8 cellular contexts compared by ENCODE assay signal in the genomic region with DNA sequence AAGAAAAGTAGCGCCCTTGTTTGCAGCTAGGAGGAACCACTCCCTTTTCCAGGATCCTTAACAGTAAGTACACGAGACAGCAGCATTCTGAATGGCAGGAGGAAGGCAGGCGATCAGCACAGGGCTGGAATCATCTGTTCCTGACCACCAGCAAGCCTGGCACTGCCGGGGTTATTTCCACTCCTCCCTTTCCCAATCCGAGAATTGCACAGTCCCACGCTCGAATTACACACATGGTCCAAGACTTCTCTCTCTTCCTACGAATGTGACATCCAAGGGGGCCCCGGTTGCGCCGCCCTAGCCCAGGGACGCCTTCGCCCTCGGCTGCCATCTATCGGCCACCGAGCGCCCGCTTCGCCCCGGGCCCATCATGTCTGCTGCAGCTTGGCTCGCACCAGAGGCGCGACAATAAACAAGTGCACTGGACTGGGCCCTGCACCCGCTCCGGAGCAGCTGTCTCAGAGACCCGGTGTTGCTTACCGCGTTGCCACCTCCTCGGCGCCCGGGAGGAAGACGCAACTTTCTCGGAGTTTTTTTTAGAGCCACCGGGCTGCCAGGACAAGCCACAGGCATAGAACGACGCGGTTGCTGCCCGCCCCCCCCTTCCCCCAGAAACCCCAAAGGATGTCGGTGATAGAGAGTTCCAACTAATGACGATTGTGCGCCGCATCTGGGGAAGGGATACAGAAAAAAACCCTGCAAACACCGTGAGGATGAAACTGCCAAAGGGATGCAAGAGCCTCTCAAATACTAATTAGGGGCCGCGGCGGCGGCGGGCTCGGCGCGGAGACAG. TPM values are rescaled to one million over a fixed set of nuclear protein-coding genes. Genes with fewer than 3 reads are reported as not detected.
DNase-seq lines count a peak whose midpoint lies in the region; ATAC-seq and TF ChIP-seq lines count a peak whose summit lies in the region.

Gene SLITRK5, plus strand, starts transcription at position 341 of the 793 bp plus-strand sequence. CDS start 4,018 bp downstream, outside the sequence.

- H3K4me1 Mint-ChIP-seq in activated T-helper 2 cell treated with anti-CD3 and anti-CD28 coated beads, Interferon-gamma antibody, Interleukin-2, Interleukin-4, amounts not matched to agents 10 μg/mL and 5 μg/mL and 100 μg/mL, durations not matched to agents 14 hours and 24 hours and 36 hours (ENCODE audit: low read depth) = peaks cover 7% of the 10 kb centered on the region

- H3K9me3 ChIP-seq in OCI-LY7 (ENCODE audit: low read length) (no peaks in the 10 kb centered on the region), neural cell (ENCODE audit: low read length) (peaks cover 6% of the 10 kb centered on the region)

- H3K27ac ChIP-seq in OCI-LY7 (ENCODE audit: low read depth, low read length, poor library complexity, severe bottlenecking) = peak within 1 kb of the TSS; percentile 91
- peak within 1 kb of the TSS; percentile 45 for H3K27ac ChIP-seq in neural cell (ENCODE audit: low read length)
- H3K27ac ChIP-seq in temporal lobe (ENCODE audit: low read depth, low read length) = peak within 1 kb of the TSS; percentile 56

- no peak within 1 kb of the TSS for H3K27ac Mint-ChIP-seq in activated T-helper 2 cell treated with anti-CD3 and anti-CD28 coated beads, Interferon-gamma antibody, Interleukin-2, Interleukin-4, amounts not matched to agents 10 μg/mL and 5 μg/mL and 100 μg/mL, durations not matched to agents 14 hours and 24 hours and 36 hours

- peaks cover 28% of the 10 kb centered on the region for H3K79me2 ChIP-seq in OCI-LY7 (ENCODE audit: insufficient read depth, low read depth, low read length)
- H3K79me2 ChIP-seq in neural cell (replicated peaks; ENCODE audit: insufficient read depth, low read length) = no peaks in the 10 kb centered on the region

- TF ChIP-seq RAD21 in neural cell (conservative IDR thresholded peaks at IDR 0.05) = peak; percentile 71

- TF ChIP-seq EP300 in neural cell (conservative IDR thresholded peaks at IDR 0.05; ENCODE audit: poor library complexity, severe bottlenecking) = peak; percentile 18

- H4K20me1 ChIP-seq in OCI-LY7 (ENCODE audit: insufficient read depth, low read length) (no peaks in the 10 kb centered on the region), neural cell (ENCODE audit: insufficient read depth) (no peaks in the 10 kb centered on the region)

- H3K4me3 ChIP-seq in OCI-LY7 (ENCODE audit: low read depth, low read length, poor library complexity, severe bottlenecking) (peak within 1 kb of the TSS; percentile 79), fibroblast of villous mesenchyme (ENCODE audit: low read depth, low read length) (peak within 1 kb of the TSS; percentile 44), neural cell (ENCODE audit: low read length) (peak within 1 kb of the TSS; percentile 93)

- POLR2A ChIA-PET in OCI-LY7 (lab: Charles Lee) = interaction anchor here (0.7 to 2.0 kb wide), 5 partner anchors 9 to 413 kb away, joined by 3 to 6 read pairs (median 3); no protein-coding TSS in a partner anchor

- peak; percentile 82 for ATAC-seq in HG03575 (IDR thresholded peaks at IDR 0.05; ENCODE audit: extremely low read depth, insufficient number of reproducible peaks, low FRiP score, unreplicated experiment)

- H3K27me3 ChIP-seq in neural cell (ENCODE audit: insufficient read depth, low read depth, low read length) = peaks cover 11% of the 10 kb centered on the region

- CTCF ChIA-PET in OCI-LY7 (lab: Charles Lee; ENCODE audit: unreplicated experiment) = interaction anchor here (1.1 to 1.6 kb wide), 2 partner anchors 19 to 253 kb away, joined by 3 read pairs; no protein-coding TSS in a partner anchor

- peak within 1 kb of the TSS; percentile 80 for H3K4me2 ChIP-seq in OCI-LY7 (ENCODE audit: low read length)
- peak within 1 kb of the TSS; percentile 43 for H3K4me2 ChIP-seq in neural cell (ENCODE audit: low read length)

- no peaks in the 10 kb centered on the region for H3K9me3 Mint-ChIP-seq in activated T-helper 2 cell treated with anti-CD3 and anti-CD28 coated beads, Interferon-gamma antibody, Interleukin-2, Interleukin-4, amounts not matched to agents 10 μg/mL and 5 μg/mL and 100 μg/mL, durations not matched to agents 14 hours and 24 hours and 36 hours

- intact Hi-C loops in OCI-LY7 (cut with micrococcal nuclease; ENCODE audit: unreplicated experiment) = loop anchor here (2.0 to 5.0 kb wide), 4 partner anchors 106 to 800 kb away; no protein-coding TSS in a partner anchor
- intact Hi-C loops in activated T-helper 2 cell treated with anti-CD3 and anti-CD28 coated beads, Interferon-gamma antibody, Interleukin-2, Interleukin-4, amounts not matched to agents 10 μg/mL and 5 μg/mL and 100 μg/mL, durations not matched to agents 14 hours and 24 hours and 36 hours (cut with micrococcal nuclease) = no loop called here

- peak within 1 kb of the TSS; percentile 60 for H3K4me3 Mint-ChIP-seq in activated T-helper 2 cell treated with anti-CD3 and anti-CD28 coated beads, Interferon-gamma antibody, Interleukin-2, Interleukin-4, amounts not matched to agents 10 μg/mL and 5 μg/mL and 100 μg/mL, durations not matched to agents 14 hours and 24 hours and 36 hours (ENCODE audit: low read depth)

- H2AFZ ChIP-seq in OCI-LY7 (ENCODE audit: low read length) (peak within 1 kb of the TSS; percentile 72), neural cell (ENCODE audit: low read depth, low read length) (peak within 1 kb of the TSS; percentile 74)

- H3K27me3 Mint-ChIP-seq in activated T-helper 2 cell treated with anti-CD3 and anti-CD28 coated beads, Interferon-gamma antibody, Interleukin-2, Interleukin-4, amounts not matched to agents 10 μg/mL and 5 μg/mL and 100 μg/mL, durations not matched to agents 14 hours and 24 hours and 36 hours (ENCODE audit: low read depth) = peaks cover 32% of the 10 kb centered on the region

- H3K9ac ChIP-seq in neural cell (ENCODE audit: low read length) = peak within 1 kb of the TSS; percentile 70

- BruUV-seq in OCI-LY7 (replicated peaks; lab: Mats Ljungman, UMichigan) = no TSS peak

- H3F3A ChIP-seq in neural cell (ENCODE audit: insufficient read depth, low read length, poor library complexity, severe bottlenecking) = peaks cover 7% of the 10 kb centered on the region

- H3K4me1 ChIP-seq in OCI-LY7 (ENCODE audit: insufficient read depth, low read length, poor library complexity, severe bottlenecking) = peaks cover 26% of the 10 kb centered on the region

- H3K36me3 ChIP-seq in OCI-LY7 (ENCODE audit: insufficient read depth, low read length) (peaks cover 11% of the 10 kb centered on the region), neural cell (ENCODE audit: insufficient read depth, low read length) (peaks cover 7% of the 10 kb centered on the region)

- no peaks in the 10 kb centered on the region for H3K9me2 ChIP-seq in OCI-LY7 (ENCODE audit: insufficient read depth, low read length)
- no peaks in the 10 kb centered on the region for H3K9me2 ChIP-seq in neural cell (ENCODE audit: insufficient read depth, low read length)

- peak; percentile 84 for TF ChIP-seq CTCF in GM20000 (IDR thresholded peaks at IDR 0.05; ENCODE audit: extremely low read depth, missing control alignments)
- TF ChIP-seq CTCF in OCI-LY7 (conservative IDR thresholded peaks at IDR 0.05; ENCODE audit: low read length) = peak; percentile 97
- TF ChIP-seq CTCF in fibroblast of villous mesenchyme (IDR thresholded peaks at IDR 0.05; ENCODE audit: insufficient read depth, low read depth, low read length) = peak; percentile 67
- peak; percentile 96 for TF ChIP-seq CTCF in neural cell (IDR thresholded peaks at IDR 0.05; ENCODE audit: poor library complexity, severe bottlenecking)

- DNase-seq in COLO668 (lab: John Stamatoyannopoulos, UW; ENCODE audit: unreplicated experiment) (peak; percentile 95), GM20000 (ENCODE audit: low spot score) (peak; percentile 84), OCI-LY7 (ENCODE audit: low spot score) (peak; percentile 93), fibroblast of villous mesenchyme (ENCODE audit: low read depth) (peak; percentile 6)
- peak; percentile 45 for DNase-seq in activated T-helper 2 cell treated with anti-CD3 and anti-CD28 coated beads, Interferon-gamma antibody, Interleukin-2, Interleukin-4, amounts not matched to agents 10 μg/mL and 5 μg/mL and 100 μg/mL, durations not matched to agents 14 hours and 24 hours and 36 hours (ENCODE audit: low spot score)

- H3K36me3 Mint-ChIP-seq in activated T-helper 2 cell treated with anti-CD3 and anti-CD28 coated beads, Interferon-gamma antibody, Interleukin-2, Interleukin-4, amounts not matched to agents 10 μg/mL and 5 μg/mL and 100 μg/mL, durations not matched to agents 14 hours and 24 hours and 36 hours (ENCODE audit: low read depth) = no peaks in the 10 kb centered on the region

TF ChIP-seq in neural cell, 6 proteins besides CTCF, POLR2A, EP300 and RAD21 (continues in another document):
- TF ChIP-seq EZH2 (IDR thresholded peaks at IDR 0.05; ENCODE audit: borderline replicate concordance, insufficient read depth, low read length, poor library complexity, severe bottlenecking) (no peak), POLR2AphosphoS5 (IDR thresholded peaks at IDR 0.05) (peak; percentile 60), SMC3 (conservative IDR thresholded peaks at IDR 0.05; ENCODE audit: poor library complexity) (peak; percentile 77), TAF1 (IDR thresholded peaks at IDR 0.05; ENCODE audit: low read depth) (peak; percentile 36)

RNA-seq across cellular contexts. Expression of gene SLITRK5, which starts in this region (rescaled TPM):
- 9.8 and 10.6 TPM in 2 replicates for total RNA-seq in OCI-LY7 (2014; rRNA removed; shearing (Covaris generic))
- total RNA-seq in OCI-LY7 (2022) (20.0 and 23.5 TPM in 2 replicates), fibroblast of villous mesenchyme (under 0.01 TPM in 2 replicates), temporal lobe (25.6 TPM)
- total RNA-seq in activated T-helper 2 cell treated with anti-CD3 and anti-CD28 coated beads, Interferon-gamma antibody, Interleukin-2, Interleukin-4, amounts not matched to agents 10 μg/mL and 5 μg/mL and 100 μg/mL, durations not matched to agents 14 hours and 24 hours and 36 hours = not detected in 2 replicates
- 4.2 and 4.3 TPM in 2 replicates for polyA plus RNA-seq in neural cell
- 10.7 and 13.1 TPM in 2 replicates for polyA minus RNA-seq in neural cell

Comparison
In these comparisons a context has a peak if more than half of its experiments do, and no peak if none do; other contexts are left out.
1. Peak in every context shown above with its lines: DNase-seq, ATAC-seq, H3K4me3 ChIP-seq and H3K27ac ChIP-seq.
2. RNA of gene SLITRK5 (total RNA-seq): 25.6 TPM in temporal lobe (single experiment) and 9.8 to 23.5 TPM in OCI-LY7; not detected in activated T-helper 2 cell treated with anti-CD3 and anti-CD28 coated beads, Interferon-gamma antibody, Interleukin-2, Interleukin-4, amounts not matched to agents 10 μg/mL and 5 μg/mL and 100 μg/mL, durations not matched to agents 14 hours and 24 hours and 36 hours and under 0.01 TPM in fibroblast of villous mesenchyme; every median in the first group is over 10 times any median in the second.
3. Peak in DNase-seq in activated T-helper 2 cell treated with anti-CD3 and anti-CD28 coated beads, Interferon-gamma antibody, Interleukin-2, Interleukin-4, amounts not matched to agents 10 μg/mL and 5 μg/mL and 100 μg/mL, durations not matched to agents 14 hours and 24 hours and 36 hours; RNA of the gene not detected or under 1 TPM.
4. Peak in DNase-seq and H3K4me3 ChIP-seq in fibroblast of villous mesenchyme; RNA of the gene not detected or under 1 TPM.
5. DNase-seq: peak in every context shown above with its lines; median percentile 95 in COLO668; 93 in OCI-LY7; 84 in GM20000; 45 in activated T-helper 2 cell treated with anti-CD3 and anti-CD28 coated beads, Interferon-gamma antibody, Interleukin-2, Interleukin-4, amounts not matched to agents 10 μg/mL and 5 μg/mL and 100 μg/mL, durations not matched to agents 14 hours and 24 hours and 36 hours; 6 in fibroblast of villous mesenchyme.